In the genomic region with DNA sequence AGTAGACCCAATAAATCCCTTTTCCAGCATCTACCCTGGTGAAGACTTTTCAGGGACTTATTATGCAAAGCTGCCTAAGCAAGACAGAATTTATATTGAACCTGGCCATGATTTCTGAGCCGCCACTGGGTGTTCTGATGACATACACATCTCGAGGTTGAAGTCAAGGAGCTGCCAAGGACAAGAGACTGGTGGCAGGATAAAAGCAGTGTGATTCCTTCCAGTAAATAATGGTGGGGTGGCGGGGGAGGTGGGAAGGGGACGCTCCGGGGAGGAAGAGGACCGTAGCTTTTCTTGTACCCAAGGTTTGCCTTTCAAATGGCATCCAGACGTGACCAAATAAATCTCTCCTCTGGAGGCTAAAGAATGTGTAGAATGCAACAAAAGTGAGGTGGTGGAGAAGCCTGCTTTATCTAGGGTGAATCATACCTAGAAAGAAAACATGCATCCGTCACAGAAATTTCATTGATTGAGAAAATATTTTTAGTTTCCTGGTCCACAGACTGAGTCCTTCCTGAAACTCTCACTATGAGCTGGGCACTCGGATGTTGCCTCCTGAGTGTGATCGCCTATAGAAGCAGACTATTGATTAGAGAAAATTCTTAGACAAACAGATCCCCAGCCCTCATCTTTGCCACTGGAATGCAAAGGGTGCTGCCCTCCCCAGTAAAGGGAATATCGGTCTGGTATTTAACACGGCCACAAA, we compare ENCODE assay signal across 1 cellular context.
TF ChIP-seq lines count a peak whose summit lies in the region.

No MANE protein-coding gene starts in this region.

TF ChIP-seq in HepG2, 621 proteins besides CTCF, POLR2A, EP300 and RAD21 (continued from another document and continues in another):
- peak; percentile 62; the same call in 1 of the 2 replicates for TF ChIP-seq CREM (IDR thresholded peaks at IDR 0.05)
- no peak for TF ChIP-seq CREM (CRISPR knock-in tag; IDR thresholded peaks at IDR 0.05)
- no peak for TF ChIP-seq ZNF598 (CRISPR knock-in tag; IDR thresholded peaks at IDR 0.05; ENCODE audit: borderline replicate concordance)
- 0 out of 2 replicates have a peak, but pooled peaks have one; percentile 18 for TF ChIP-seq ERF (CRISPR knock-in tag; IDR thresholded peaks at IDR 0.05)
- peak; percentile 85; the same call in 1 of the 2 replicates for TF ChIP-seq ZNF746 (CRISPR knock-in tag; IDR thresholded peaks at IDR 0.05)
- TF ChIP-seq, protein P1, sequence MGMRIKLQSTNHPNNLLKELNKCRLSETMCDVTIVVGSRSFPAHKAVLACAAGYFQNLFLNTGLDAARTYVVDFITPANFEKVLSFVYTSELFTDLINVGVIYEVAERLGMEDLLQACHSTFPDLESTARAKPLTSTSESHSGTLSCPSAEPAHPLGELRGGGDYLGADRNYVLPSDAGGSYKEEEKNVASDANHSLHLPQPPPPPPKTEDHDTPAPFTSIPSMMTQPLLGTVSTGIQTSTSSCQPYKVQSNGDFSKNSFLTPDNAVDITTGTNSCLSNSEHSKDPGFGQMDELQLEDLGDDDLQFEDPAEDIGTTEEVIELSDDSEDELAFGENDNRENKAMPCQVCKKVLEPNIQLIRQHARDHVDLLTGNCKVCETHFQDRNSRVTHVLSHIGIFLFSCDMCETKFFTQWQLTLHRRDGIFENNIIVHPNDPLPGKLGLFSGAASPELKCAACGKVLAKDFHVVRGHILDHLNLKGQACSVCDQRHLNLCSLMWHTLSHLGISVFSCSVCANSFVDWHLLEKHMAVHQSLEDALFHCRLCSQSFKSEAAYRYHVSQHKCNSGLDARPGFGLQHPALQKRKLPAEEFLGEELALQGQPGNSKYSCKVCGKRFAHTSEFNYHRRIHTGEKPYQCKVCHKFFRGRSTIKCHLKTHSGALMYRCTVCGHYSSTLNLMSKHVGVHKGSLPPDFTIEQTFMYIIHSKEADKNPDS (CRISPR knock-in tag; IDR thresholded peaks at IDR 0.05) = no peak
- TF ChIP-seq, protein P2, sequence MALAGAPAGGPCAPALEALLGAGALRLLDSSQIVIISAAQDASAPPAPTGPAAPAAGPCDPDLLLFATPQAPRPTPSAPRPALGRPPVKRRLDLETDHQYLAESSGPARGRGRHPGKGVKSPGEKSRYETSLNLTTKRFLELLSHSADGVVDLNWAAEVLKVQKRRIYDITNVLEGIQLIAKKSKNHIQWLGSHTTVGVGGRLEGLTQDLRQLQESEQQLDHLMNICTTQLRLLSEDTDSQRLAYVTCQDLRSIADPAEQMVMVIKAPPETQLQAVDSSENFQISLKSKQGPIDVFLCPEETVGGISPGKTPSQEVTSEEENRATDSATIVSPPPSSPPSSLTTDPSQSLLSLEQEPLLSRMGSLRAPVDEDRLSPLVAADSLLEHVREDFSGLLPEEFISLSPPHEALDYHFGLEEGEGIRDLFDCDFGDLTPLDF (CRISPR knock-in tag; IDR thresholded peaks at IDR 0.05) = no peak
- TF ChIP-seq RXRB (CRISPR knock-in tag; IDR thresholded peaks at IDR 0.05; ENCODE audit: borderline replicate concordance) = peak; percentile 70
- peak; percentile 29; the same call in 1 of the 2 replicates for TF ChIP-seq SMC3 (IDR thresholded peaks at IDR 0.05; ENCODE audit: low read length)
- 0 out of 2 replicates have a peak, but pooled peaks have one; percentile 52 for TF ChIP-seq RCOR2 (CRISPR knock-in tag; IDR thresholded peaks at IDR 0.05)
- no peak for TF ChIP-seq PAF1 (CRISPR knock-in tag; IDR thresholded peaks at IDR 0.05)
- peak; percentile 95 for TF ChIP-seq ELF3 (CRISPR knock-in tag; IDR thresholded peaks at IDR 0.05)
- TF ChIP-seq, protein P3, sequence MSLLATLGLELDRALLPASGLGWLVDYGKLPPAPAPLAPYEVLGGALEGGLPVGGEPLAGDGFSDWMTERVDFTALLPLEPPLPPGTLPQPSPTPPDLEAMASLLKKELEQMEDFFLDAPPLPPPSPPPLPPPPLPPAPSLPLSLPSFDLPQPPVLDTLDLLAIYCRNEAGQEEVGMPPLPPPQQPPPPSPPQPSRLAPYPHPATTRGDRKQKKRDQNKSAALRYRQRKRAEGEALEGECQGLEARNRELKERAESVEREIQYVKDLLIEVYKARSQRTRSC (CRISPR knock-in tag; IDR thresholded peaks at IDR 0.05; ENCODE audit: low read depth) = no peak
- TF ChIP-seq, protein P4, sequence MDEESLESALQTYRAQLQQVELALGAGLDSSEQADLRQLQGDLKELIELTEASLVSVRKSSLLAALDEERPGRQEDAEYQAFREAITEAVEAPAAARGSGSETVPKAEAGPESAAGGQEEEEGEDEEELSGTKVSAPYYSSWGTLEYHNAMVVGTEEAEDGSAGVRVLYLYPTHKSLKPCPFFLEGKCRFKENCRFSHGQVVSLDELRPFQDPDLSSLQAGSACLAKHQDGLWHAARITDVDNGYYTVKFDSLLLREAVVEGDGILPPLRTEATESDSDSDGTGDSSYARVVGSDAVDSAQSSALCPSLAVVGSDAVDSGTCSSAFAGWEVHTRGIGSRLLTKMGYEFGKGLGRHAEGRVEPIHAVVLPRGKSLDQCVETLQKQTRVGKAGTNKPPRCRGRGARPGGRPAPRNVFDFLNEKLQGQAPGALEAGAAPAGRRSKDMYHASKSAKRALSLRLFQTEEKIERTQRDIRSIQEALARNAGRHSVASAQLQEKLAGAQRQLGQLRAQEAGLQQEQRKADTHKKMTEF (CRISPR knock-in tag; IDR thresholded peaks at IDR 0.05) = peak; percentile 47; the same call in 1 of the 2 replicates
- peak; percentile 44; the same call in 1 of the 2 replicates for TF ChIP-seq ZMYM4 (CRISPR knock-in tag; IDR thresholded peaks at IDR 0.05)
- TF ChIP-seq ZNF850 (CRISPR knock-in tag; conservative IDR thresholded peaks at IDR 0.05) = no peak
- TF ChIP-seq ZSCAN31 (CRISPR knock-in tag; IDR thresholded peaks at IDR 0.05; ENCODE audit: low read depth) = 0 out of 2 replicates have a peak, but pooled peaks have one; percentile 26
- TF ChIP-seq FOXO1 (CRISPR knock-in tag; IDR thresholded peaks at IDR 0.05) = 0 out of 2 replicates have a peak, but pooled peaks have one; percentile 12
- peak; percentile 62; the same call in 1 of the 2 replicates for TF ChIP-seq SALL1 (CRISPR knock-in tag; IDR thresholded peaks at IDR 0.05)
- TF ChIP-seq THAP11 (CRISPR knock-in tag; IDR thresholded peaks at IDR 0.05) = no peak
- no peak for TF ChIP-seq ZNF703 (CRISPR knock-in tag; IDR thresholded peaks at IDR 0.05; ENCODE audit: borderline replicate concordance)
- no peak for TF ChIP-seq SRSF4 (IDR thresholded peaks at IDR 0.05; ENCODE audit: low read depth, low read length, poor library complexity, severe bottlenecking)
- TF ChIP-seq, protein P5, sequence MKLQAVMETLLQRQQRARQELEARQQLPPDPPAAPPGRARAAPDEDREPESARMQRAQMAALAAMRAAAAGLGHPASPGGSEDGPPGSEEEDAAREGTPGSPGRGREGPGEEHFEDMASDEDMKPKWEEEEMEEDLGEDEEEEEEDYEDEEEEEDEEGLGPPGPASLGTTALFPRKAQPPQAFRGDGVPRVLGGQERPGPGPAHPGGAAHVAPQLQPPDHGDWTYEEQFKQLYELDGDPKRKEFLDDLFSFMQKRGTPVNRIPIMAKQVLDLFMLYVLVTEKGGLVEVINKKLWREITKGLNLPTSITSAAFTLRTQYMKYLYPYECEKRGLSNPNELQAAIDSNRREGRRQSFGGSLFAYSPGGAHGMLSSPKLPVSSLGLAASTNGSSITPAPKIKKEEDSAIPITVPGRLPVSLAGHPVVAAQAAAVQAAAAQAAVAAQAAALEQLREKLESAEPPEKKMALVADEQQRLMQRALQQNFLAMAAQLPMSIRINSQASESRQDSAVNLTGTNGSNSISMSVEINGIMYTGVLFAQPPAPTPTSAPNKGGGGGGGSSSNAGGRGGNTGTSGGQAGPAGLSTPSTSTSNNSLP (IDR thresholded peaks at IDR 0.05; ENCODE audit: low read depth, low read length) = peak; percentile 61
- no peak for TF ChIP-seq SOX6 (IDR thresholded peaks at IDR 0.05)
- peak; percentile 68 for TF ChIP-seq SOX6 (CRISPR knock-in tag; IDR thresholded peaks at IDR 0.05)
- TF ChIP-seq, protein P6, sequence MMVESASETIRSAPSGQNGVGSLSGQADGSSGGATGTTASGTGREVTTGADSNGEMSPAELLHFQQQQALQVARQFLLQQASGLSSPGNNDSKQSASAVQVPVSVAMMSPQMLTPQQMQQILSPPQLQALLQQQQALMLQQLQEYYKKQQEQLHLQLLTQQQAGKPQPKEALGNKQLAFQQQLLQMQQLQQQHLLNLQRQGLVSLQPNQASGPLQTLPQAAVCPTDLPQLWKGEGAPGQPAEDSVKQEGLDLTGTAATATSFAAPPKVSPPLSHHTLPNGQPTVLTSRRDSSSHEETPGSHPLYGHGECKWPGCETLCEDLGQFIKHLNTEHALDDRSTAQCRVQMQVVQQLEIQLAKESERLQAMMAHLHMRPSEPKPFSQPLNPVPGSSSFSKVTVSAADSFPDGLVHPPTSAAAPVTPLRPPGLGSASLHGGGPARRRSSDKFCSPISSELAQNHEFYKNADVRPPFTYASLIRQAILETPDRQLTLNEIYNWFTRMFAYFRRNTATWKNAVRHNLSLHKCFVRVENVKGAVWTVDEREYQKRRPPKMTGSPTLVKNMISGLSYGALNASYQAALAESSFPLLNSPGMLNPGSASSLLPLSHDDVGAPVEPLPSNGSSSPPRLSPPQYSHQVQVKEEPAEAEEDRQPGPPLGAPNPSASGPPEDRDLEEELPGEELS (CRISPR knock-in tag; IDR thresholded peaks at IDR 0.05) = peak; percentile 41; the same call in 1 of the 2 replicates
- peak; percentile 59; the same call in 1 of the 2 replicates for TF ChIP-seq ISL2 (CRISPR knock-in tag; IDR thresholded peaks at IDR 0.05)
- TF ChIP-seq MED1 (CRISPR knock-in tag; IDR thresholded peaks at IDR 0.05) = peak; percentile 27; the same call in 1 of the 2 replicates
- TF ChIP-seq, protein P7, sequence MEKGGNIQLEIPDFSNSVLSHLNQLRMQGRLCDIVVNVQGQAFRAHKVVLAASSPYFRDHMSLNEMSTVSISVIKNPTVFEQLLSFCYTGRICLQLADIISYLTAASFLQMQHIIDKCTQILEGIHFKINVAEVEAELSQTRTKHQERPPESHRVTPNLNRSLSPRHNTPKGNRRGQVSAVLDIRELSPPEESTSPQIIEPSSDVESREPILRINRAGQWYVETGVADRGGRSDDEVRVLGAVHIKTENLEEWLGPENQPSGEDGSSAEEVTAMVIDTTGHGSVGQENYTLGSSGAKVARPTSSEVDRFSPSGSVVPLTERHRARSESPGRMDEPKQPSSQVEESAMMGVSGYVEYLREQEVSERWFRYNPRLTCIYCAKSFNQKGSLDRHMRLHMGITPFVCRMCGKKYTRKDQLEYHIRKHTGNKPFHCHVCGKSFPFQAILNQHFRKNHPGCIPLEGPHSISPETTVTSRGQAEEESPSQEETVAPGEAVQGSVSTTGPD (CRISPR knock-in tag; IDR thresholded peaks at IDR 0.05) = no peak
- TF ChIP-seq, protein P8, sequence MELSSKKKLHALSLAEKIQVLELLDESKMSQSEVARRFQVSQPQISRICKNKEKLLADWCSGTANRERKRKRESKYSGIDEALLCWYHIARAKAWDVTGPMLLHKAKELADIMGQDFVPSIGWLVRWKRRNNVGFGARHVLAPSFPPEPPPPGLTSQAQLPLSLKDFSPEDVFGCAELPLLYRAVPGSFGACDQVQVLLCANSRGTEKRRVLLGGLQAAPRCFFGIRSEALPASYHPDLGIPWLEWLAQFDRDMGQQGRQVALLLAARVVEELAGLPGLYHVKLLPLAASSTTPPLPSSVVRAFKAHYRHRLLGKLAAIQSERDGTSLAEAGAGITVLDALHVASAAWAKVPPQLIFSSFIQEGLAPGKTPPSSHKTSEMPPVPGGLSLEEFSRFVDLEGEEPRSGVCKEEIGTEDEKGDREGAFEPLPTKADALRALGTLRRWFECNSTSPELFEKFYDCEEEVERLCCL (CRISPR knock-in tag; IDR thresholded peaks at IDR 0.05; ENCODE audit: borderline replicate concordance) = no peak
- TF ChIP-seq BCL6 (CRISPR knock-in tag; IDR thresholded peaks at IDR 0.05) = peak; percentile 98
- peak; percentile 85 for TF ChIP-seq PHF21A (CRISPR knock-in tag; IDR thresholded peaks at IDR 0.05)
- no peak for TF ChIP-seq ZNF224 (CRISPR knock-in tag; IDR thresholded peaks at IDR 0.05)
- TF ChIP-seq IRX3 (CRISPR knock-in tag; IDR thresholded peaks at IDR 0.05; ENCODE audit: borderline replicate concordance, low read depth) = no peak
- TF ChIP-seq ZNF136 (CRISPR knock-in tag; IDR thresholded peaks at IDR 0.05; ENCODE audit: low read depth) = no peak
- TF ChIP-seq NR2F6 (IDR thresholded peaks at IDR 0.05) = peak; percentile 53; the same call in 1 of the 2 replicates
- peak; percentile 35; the same call in 1 of the 2 replicates for TF ChIP-seq NR2F6 (CRISPR knock-in tag; IDR thresholded peaks at IDR 0.05)
- TF ChIP-seq, protein P9, sequence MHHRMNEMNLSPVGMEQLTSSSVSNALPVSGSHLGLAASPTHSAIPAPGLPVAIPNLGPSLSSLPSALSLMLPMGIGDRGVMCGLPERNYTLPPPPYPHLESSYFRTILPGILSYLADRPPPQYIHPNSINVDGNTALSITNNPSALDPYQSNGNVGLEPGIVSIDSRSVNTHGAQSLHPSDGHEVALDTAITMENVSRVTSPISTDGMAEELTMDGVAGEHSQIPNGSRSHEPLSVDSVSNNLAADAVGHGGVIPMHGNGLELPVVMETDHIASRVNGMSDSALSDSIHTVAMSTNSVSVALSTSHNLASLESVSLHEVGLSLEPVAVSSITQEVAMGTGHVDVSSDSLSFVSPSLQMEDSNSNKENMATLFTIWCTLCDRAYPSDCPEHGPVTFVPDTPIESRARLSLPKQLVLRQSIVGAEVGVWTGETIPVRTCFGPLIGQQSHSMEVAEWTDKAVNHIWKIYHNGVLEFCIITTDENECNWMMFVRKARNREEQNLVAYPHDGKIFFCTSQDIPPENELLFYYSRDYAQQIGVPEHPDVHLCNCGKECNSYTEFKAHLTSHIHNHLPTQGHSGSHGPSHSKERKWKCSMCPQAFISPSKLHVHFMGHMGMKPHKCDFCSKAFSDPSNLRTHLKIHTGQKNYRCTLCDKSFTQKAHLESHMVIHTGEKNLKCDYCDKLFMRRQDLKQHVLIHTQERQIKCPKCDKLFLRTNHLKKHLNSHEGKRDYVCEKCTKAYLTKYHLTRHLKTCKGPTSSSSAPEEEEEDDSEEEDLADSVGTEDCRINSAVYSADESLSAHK (CRISPR knock-in tag; IDR thresholded peaks at IDR 0.05; ENCODE audit: borderline replicate concordance) = no peak
- TF ChIP-seq SKI (IDR thresholded peaks at IDR 0.05; ENCODE audit: partially characterized antibody) = peak; percentile 82
- TF ChIP-seq, protein P10, sequence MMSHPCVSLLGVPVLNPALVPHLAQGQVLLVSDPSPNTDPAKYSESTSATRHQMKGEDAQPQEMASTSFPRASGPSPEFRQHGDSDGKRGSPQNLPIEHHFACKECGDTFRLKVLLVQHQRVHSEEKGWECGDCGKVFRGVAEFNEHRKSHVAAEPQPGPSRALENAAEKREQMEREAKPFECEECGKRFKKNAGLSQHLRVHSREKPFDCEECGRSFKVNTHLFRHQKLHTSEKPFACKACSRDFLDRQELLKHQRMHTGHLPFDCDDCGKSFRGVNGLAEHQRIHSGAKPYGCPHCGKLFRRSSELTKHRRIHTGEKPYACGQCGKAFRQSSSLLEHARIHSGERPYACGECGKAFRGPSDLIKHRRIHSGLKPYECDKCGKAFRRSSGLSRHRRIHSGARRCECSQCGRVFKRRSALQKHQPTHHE (CRISPR knock-in tag; IDR thresholded peaks at IDR 0.05; ENCODE audit: borderline replicate concordance) = no peak
